8 cellular contexts compared by ENCODE assay signal in genomic region chr17:28871056-28871579, GRCh38. TPM values are rescaled to one million over a fixed set of nuclear protein-coding genes. Genes with fewer than 3 reads are reported as not detected.
DNase-seq lines count a peak whose midpoint lies in the region; ATAC-seq, FAIRE-seq and TF ChIP-seq lines count a peak whose summit lies in the region.

No MANE protein-coding gene starts in this region.

- no peaks in the 10 kb centered on the region for H3K9me3 Mint-ChIP-seq in CD8-positive, alpha-beta T cell

- no peaks in the 10 kb centered on the region for H4K20me1 ChIP-seq in GM12878 (ENCODE audit: control insufficient read depth, insufficient read depth)

- no peaks in the 10 kb centered on the region for H3K79me2 ChIP-seq in GM12878 (ENCODE audit: control insufficient read depth, insufficient read depth, low read length)

- SMC1A ChIA-PET in GM12878 (lab: Charles Lee; ENCODE audit: uncharacterized antibody, unreplicated experiment): interaction anchor here (0.7 to 2.0 kb wide), 15 partner anchors 9 to 149 kb away, joined by 3 to 13 read pairs (median 3); partner anchors contain the start of gene FLOT2

- H3K9me3 ChIP-seq in CD8-positive, alpha-beta T cell (ENCODE audit: low read length): no peaks in the 10 kb centered on the region
- H3K9me3 ChIP-seq in GM12878 (replicated peaks; ENCODE audit: control insufficient read depth, insufficient read depth, low read length): no peaks in the 10 kb centered on the region

- peak; percentile 97 for ATAC-seq in CD8-positive, alpha-beta T cell
- ATAC-seq in HG03571 (IDR thresholded peaks at IDR 0.05; ENCODE audit: unreplicated experiment) (peak; percentile 87), GM12878 (peak; percentile 99)

- intact Hi-C loops in CD8-positive, alpha-beta T cell (cut with DNase I, micrococcal nuclease): loop anchor here in 1 of 2 experiments (1.0 kb wide), 1 partner anchor 16 kb away; the partner anchor contains the start of gene ERAL1
- intact Hi-C loops in GM12878 (cut with micrococcal nuclease; ENCODE audit: unreplicated experiment): no loop called here

- H3K9ac ChIP-seq in GM12878 (ENCODE audit: control insufficient read depth, insufficient read depth, low read length): peak overlapping the region; percentile 55

- no TSS peak for BruUV-seq in GM12878 (replicated peaks; lab: Mats Ljungman, UMichigan)

- peak; percentile 61 for TF ChIP-seq POLR2A in GM12878 (IDR thresholded peaks at IDR 0.05; ENCODE audit: low read depth, low read length)

- in situ Hi-C loops in GM12878 (cut with MboI): no loop called here

- H3K4me1 ChIP-seq in CD8-positive, alpha-beta T cell (ENCODE audit: insufficient read depth, low read length): peaks cover 14% of the 10 kb centered on the region
- H3K4me1 ChIP-seq in GM12878 (ENCODE audit: control insufficient read depth, insufficient read depth, low read length): peaks cover 15% of the 10 kb centered on the region

- no peaks in the 10 kb centered on the region for H3K27me3 Mint-ChIP-seq in CD8-positive, alpha-beta T cell (ENCODE audit: low read depth)

- no peaks in the 10 kb centered on the region for H3K27me3 ChIP-seq in CD8-positive, alpha-beta T cell (ENCODE audit: insufficient read depth, low read length)
- no peaks in the 10 kb centered on the region for H3K27me3 ChIP-seq in GM12878 (replicated peaks in 1 of 2; ENCODE audit: control insufficient read depth in 2 of 2, insufficient read depth in 2 of 2, low read length in 1 of 2)

- no peak for TF ChIP-seq EP300 in GM12878 (IDR thresholded peaks at IDR 0.05; ENCODE audit: borderline replicate concordance in 1 of 2, control insufficient read depth in 1 of 2, low read depth in 2 of 2, low read length in 2 of 2)

- WGBS in GM12878 (ENCODE audit: insufficient coverage, insufficient replicate concordance, low lambda C conversion rate, missing lambda C conversion rate): under 1% methylated on average over 6 of the region's 6 CpGs

- no peaks in the 10 kb centered on the region for H3K36me3 Mint-ChIP-seq in CD8-positive, alpha-beta T cell

- H3K4me1 Mint-ChIP-seq in CD8-positive, alpha-beta T cell (ENCODE audit: low read depth): peaks cover 14% of the 10 kb centered on the region

- POLR2A ChIA-PET in CD8-positive, alpha-beta T cell (lab: Charles Lee): interaction anchor here (0.6 to 1.0 kb wide), 9 partner anchors 9 to 664 kb away, joined by 3 to 6 read pairs (median 3); partner anchors contain the start of gene FLOT2
- POLR2A ChIA-PET in GM12878 (lab: Charles Lee): interaction anchor here (0.5 to 2.1 kb wide), 11 partner anchors 13 to 152 kb away, joined by 3 to 9 read pairs (median 5); partner anchors contain the start of genes FAM222B, FLOT2 and RPL23A

- H3K36me3 ChIP-seq in CD8-positive, alpha-beta T cell (ENCODE audit: insufficient read depth, low read length): no peaks in the 10 kb centered on the region
- H3K36me3 ChIP-seq in GM12878 (ENCODE audit: control insufficient read depth in 2 of 2, insufficient read depth in 2 of 2, low read length in 1 of 2): no peaks in the 10 kb centered on the region

- H3K4me3 Mint-ChIP-seq in CD8-positive, alpha-beta T cell: peak overlapping the region; percentile 42

- peak overlapping the region; percentile 36 for H3K4me2 ChIP-seq in GM12878 (ENCODE audit: control insufficient read depth, insufficient read depth)

- peak; percentile 25; the same call in 1 of the 2 replicates for TF ChIP-seq RAD21 in GM12878 (IDR thresholded peaks at IDR 0.05; ENCODE audit: insufficient read depth, low read depth, low read length)

- peak overlapping the region; percentile 42 for H3K27ac ChIP-seq in CD8-positive, alpha-beta T cell (ENCODE audit: low read depth, low read length)
- H3K27ac ChIP-seq in GM12878 (ENCODE audit: control insufficient read depth, insufficient read depth): peak overlapping the region; percentile 61

- RAD21 ChIA-PET in GM12878 (lab: Charles Lee; ENCODE audit: unreplicated experiment): interaction anchor here (0.6 to 2.6 kb wide), 14 partner anchors 15 to 575 kb away, joined by 3 to 14 read pairs (median 5); partner anchors contain the start of genes DHRS13, FAM222B, FLOT2 and TLCD1

- FAIRE-seq in GM12878 (lab: Jason Lieb, UNC): peak; percentile 99

- CTCF ChIA-PET in CD8-positive, alpha-beta T cell (lab: Charles Lee): interaction anchor here (1.2 to 2.3 kb wide), 6 partner anchors 9 to 109 kb away, joined by 3 to 12 read pairs (median 6); partner anchors contain the start of gene FLOT2
- CTCF ChIA-PET in GM12878 (lab: Yijun Ruan, JAX): interaction anchor here (0.5 to 2.6 kb wide), 15 partner anchors 11 to 645 kb away, joined by 3 to 21 read pairs (median 5); partner anchors contain the start of genes DHRS13 and FLOT2

- H3K27ac Mint-ChIP-seq in CD8-positive, alpha-beta T cell: peak overlapping the region; percentile 96

- no peak overlapping the region for H3K4me3 ChIP-seq in CD8-positive, alpha-beta T cell (ENCODE audit: low read depth, low read length)
- no peak overlapping the region for H3K4me3 ChIP-seq in GM12878

- H2AFZ ChIP-seq in GM12878 (ENCODE audit: control insufficient read depth, low read depth, low read length): peak overlapping the region; percentile 93

- no peak for TF ChIP-seq CTCF in CD8-positive, alpha-beta T cell (IDR thresholded peaks at IDR 0.05)
- TF ChIP-seq CTCF in GM20000 (IDR thresholded peaks at IDR 0.05; ENCODE audit: extremely low read depth, missing control alignments): no peak
- TF ChIP-seq CTCF in GM12878 (IDR thresholded peaks at IDR 0.05 in 2 of 3, conservative IDR thresholded peaks at IDR 0.05 in 1 of 3; ENCODE audit: control insufficient read depth in 2 of 3, extremely low read depth in 1 of 3, insufficient read depth in 1 of 3, low read depth in 3 of 3, low read length in 3 of 3): no peak

- peak in 6 of 7 experiments; percentile 21 to 71 (median 38) for DNase-seq in CD8-positive, alpha-beta T cell
- DNase-seq in GM20000 (ENCODE audit: low spot score): peak; percentile 84
- DNase-seq in GM12878 (ENCODE audit: low read depth, low spot score): peak; percentile 79
- DNase-seq in NCI-H2029 (lab: John Stamatoyannopoulos, UW): no peak
- no peak for DNase-seq in DMS79 treated with DMSO at 0.1 percent for 48 hours (lab: John Stamatoyannopoulos, UW)
- no peak for DNase-seq in NCI-H1930 (lab: John Stamatoyannopoulos, UW)
- DNase-seq in NCI-H187 (lab: John Stamatoyannopoulos, UW): no peak

RNA-seq across cellular contexts. Expression of gene ERAL1, which starts 16.3 kb away (rescaled TPM):
- 10 to 100 TPM; 20.0 to 21.2 TPM for total RNA-seq in CD8-positive, alpha-beta T cell
- 24.0 and 26.2 TPM in 2 replicates for total RNA-seq in GM12878 (2013; cell fraction: nucleolus; rRNA removed)
- total RNA-seq in GM12878 (2014; rRNA removed) (57.1 and 61.2 TPM in 2 replicates), GM12878 (2014; rRNA removed; fragmentation: Illumina TruSeq; extraction: Trizol) (24.6 and 27.7 TPM in 2 replicates), GM12878 (2021) (66.7 and 67.8 TPM in 2 replicates)
- polyA plus RNA-seq in GM12878 (2011; ENCODE audit: low read depth): 45.6 TPM
- polyA plus RNA-seq in GM12878 (2011; rRNA removed) (60.2 and 104 TPM in 2 replicates), GM12878 (2014; fragmentation: Illumina TruSeq; extraction: Trizol) (96.5 and 101 TPM in 2 replicates), GM12878 (2014; fragmentation: Nextera tagmentation; extraction: Ambion mirVana) (100 to 1,000 TPM; 165 to 175 TPM), GM12878 (2014; rRNA removed) (99.5 and 103 TPM in 2 replicates), GM12878 (2016; fragmentation: Nextera tagmentation; extraction: Ambion mirVana) (100 to 1,000 TPM; 114 to 132 TPM)
- polyA plus RNA-seq in GM12878 (2011; cell fraction: cytosol; rRNA removed): 159 TPM in 2 replicates
- polyA plus RNA-seq in GM12878 (2011; cell fraction: nucleus; rRNA removed): 102 and 131 TPM in 2 replicates
- 40.8 and 41.4 TPM in 2 replicates for polyA plus RNA-seq in GM12878 (2012)
- 89.3 and 130 TPM in 2 replicates for polyA minus RNA-seq in GM12878 (2011; rRNA and poly(A)+ RNA removed)
- 30.7 and 43.2 TPM in 2 replicates for polyA minus RNA-seq in GM12878 (2011; cell fraction: cytosol; rRNA and poly(A)+ RNA removed)
- 39.7 and 43.2 TPM in 2 replicates for polyA minus RNA-seq in GM12878 (2011; cell fraction: nucleus; rRNA and poly(A)+ RNA removed)

RNA-seq across cellular contexts. Expression of gene FLOT2, which starts 26.4 kb away (rescaled TPM):
- total RNA-seq in CD8-positive, alpha-beta T cell: 10 to 100 TPM; 69.7 to 71.6 TPM
- 29.2 and 39.1 TPM in 2 replicates for total RNA-seq in GM12878 (2013; cell fraction: nucleolus; rRNA removed)
- total RNA-seq in GM12878 (2014; rRNA removed): 79.0 and 79.6 TPM in 2 replicates
- 72.0 and 72.5 TPM in 2 replicates for total RNA-seq in GM12878 (2014; rRNA removed; fragmentation: Illumina TruSeq; extraction: Trizol)
- 291 and 302 TPM in 2 replicates for total RNA-seq in GM12878 (2021)
- 30.4 TPM for polyA plus RNA-seq in GM12878 (2011; ENCODE audit: low read depth)
- 90.1 and 150 TPM in 2 replicates for polyA plus RNA-seq in GM12878 (2011; rRNA removed)
- 162 and 176 TPM in 2 replicates for polyA plus RNA-seq in GM12878 (2011; cell fraction: cytosol; rRNA removed)
- 153 and 169 TPM in 2 replicates for polyA plus RNA-seq in GM12878 (2011; cell fraction: nucleus; rRNA removed)
- 59.9 and 65.4 TPM in 2 replicates for polyA plus RNA-seq in GM12878 (2012)
- polyA plus RNA-seq in GM12878 (2014; fragmentation: Illumina TruSeq; extraction: Trizol): 75.3 and 147 TPM in 2 replicates
- polyA plus RNA-seq in GM12878 (2014; fragmentation: Nextera tagmentation; extraction: Ambion mirVana): 100 to 1,000 TPM in 1 of 2 experiments, 10 to 100 TPM in 1; 56.8 to 121 TPM
- 150 and 154 TPM in 2 replicates for polyA plus RNA-seq in GM12878 (2014; rRNA removed)
- 100 to 1,000 TPM; 237 to 251 TPM for polyA plus RNA-seq in GM12878 (2016; fragmentation: Nextera tagmentation; extraction: Ambion mirVana)
- polyA minus RNA-seq in GM12878 (2011; rRNA and poly(A)+ RNA removed): 172 and 176 TPM in 2 replicates
- 71.6 and 96.9 TPM in 2 replicates for polyA minus RNA-seq in GM12878 (2011; cell fraction: cytosol; rRNA and poly(A)+ RNA removed)
- 19.0 and 28.4 TPM in 2 replicates for polyA minus RNA-seq in GM12878 (2011; cell fraction: nucleus; rRNA and poly(A)+ RNA removed)

RNA-seq across cellular contexts. Expression of gene FAM222B, which starts 28.5 kb away (rescaled TPM):
- total RNA-seq in CD8-positive, alpha-beta T cell: 10 to 100 TPM; 20.2 to 20.6 TPM
- total RNA-seq in GM12878 (2013; cell fraction: nucleolus; rRNA removed): 35.8 and 38.5 TPM in 2 replicates
- 5.7 and 6.4 TPM in 2 replicates for total RNA-seq in GM12878 (2014; rRNA removed)
- total RNA-seq in GM12878 (2014; rRNA removed; fragmentation: Illumina TruSeq; extraction: Trizol): 3.3 and 3.6 TPM in 2 replicates
- 18.3 and 18.5 TPM in 2 replicates for total RNA-seq in GM12878 (2021)
- 5.8 TPM for polyA plus RNA-seq in GM12878 (2011; ENCODE audit: low read depth)
- 2.9 and 4.1 TPM in 2 replicates for polyA plus RNA-seq in GM12878 (2011; rRNA removed)
- 7.3 and 11.1 TPM in 2 replicates for polyA plus RNA-seq in GM12878 (2011; cell fraction: cytosol; rRNA removed)
- 9.1 and 11.8 TPM in 2 replicates for polyA plus RNA-seq in GM12878 (2011; cell fraction: nucleus; rRNA removed)
- 6.6 and 7.9 TPM in 2 replicates for polyA plus RNA-seq in GM12878 (2012)
- polyA plus RNA-seq in GM12878 (2014; fragmentation: Illumina TruSeq; extraction: Trizol): 12.4 and 14.2 TPM in 2 replicates
- 1 to 10 TPM; 2.8 to 2.9 TPM for polyA plus RNA-seq in GM12878 (2014; fragmentation: Nextera tagmentation; extraction: Ambion mirVana)
- 6.4 and 9.7 TPM in 2 replicates for polyA plus RNA-seq in GM12878 (2014; rRNA removed)
- 10 to 100 TPM; 14.0 to 14.7 TPM for polyA plus RNA-seq in GM12878 (2016; fragmentation: Nextera tagmentation; extraction: Ambion mirVana)
- polyA minus RNA-seq in GM12878 (2011; rRNA and poly(A)+ RNA removed): 15.1 and 16.6 TPM in 2 replicates
- 8.9 and 10.6 TPM in 2 replicates for polyA minus RNA-seq in GM12878 (2011; cell fraction: cytosol; rRNA and poly(A)+ RNA removed)
- 6.8 and 12.4 TPM in 2 replicates for polyA minus RNA-seq in GM12878 (2011; cell fraction: nucleus; rRNA and poly(A)+ RNA removed)

RNA-seq across cellular contexts. Expression of gene DHRS13, which starts 31.8 kb away (rescaled TPM):
- 10 to 100 TPM; 27.3 to 30.9 TPM for total RNA-seq in CD8-positive, alpha-beta T cell
- total RNA-seq in GM12878 (2013; cell fraction: nucleolus; rRNA removed): 66.0 and 68.2 TPM in 2 replicates
- total RNA-seq in GM12878 (2014; rRNA removed) (35.3 and 37.1 TPM in 2 replicates), GM12878 (2014; rRNA removed; fragmentation: Illumina TruSeq; extraction: Trizol) (23.7 and 24.2 TPM in 2 replicates), GM12878 (2021) (27.6 and 31.3 TPM in 2 replicates)
- polyA plus RNA-seq in GM12878 (2011; ENCODE audit: low read depth): 3.0 TPM
- polyA plus RNA-seq in GM12878 (2011; rRNA removed) (50.6 and 55.2 TPM in 2 replicates), GM12878 (2014; fragmentation: Illumina TruSeq; extraction: Trizol) (17.7 and 19.6 TPM in 2 replicates), GM12878 (2014; fragmentation: Nextera tagmentation; extraction: Ambion mirVana) (under 1 TPM in 1 of 2 experiments, not detected in 1; 0.18 TPM), GM12878 (2014; rRNA removed) (37.7 and 38.8 TPM in 2 replicates), GM12878 (2016; fragmentation: Nextera tagmentation; extraction: Ambion mirVana) (10 to 100 TPM; 28.7 to 35.5 TPM)
- 70.4 and 81.7 TPM in 2 replicates for polyA plus RNA-seq in GM12878 (2011; cell fraction: cytosol; rRNA removed)
- polyA plus RNA-seq in GM12878 (2011; cell fraction: nucleus; rRNA removed): 47.5 and 49.0 TPM in 2 replicates
- 7.6 and 12.3 TPM in 2 replicates for polyA plus RNA-seq in GM12878 (2012)
- 39.0 and 44.2 TPM in 2 replicates for polyA minus RNA-seq in GM12878 (2011; rRNA and poly(A)+ RNA removed)
- 14.3 and 16.6 TPM in 2 replicates for polyA minus RNA-seq in GM12878 (2011; cell fraction: cytosol; rRNA and poly(A)+ RNA removed)
- 16.2 and 21.1 TPM in 2 replicates for polyA minus RNA-seq in GM12878 (2011; cell fraction: nucleus; rRNA and poly(A)+ RNA removed)

Comparison
In these comparisons a context has a peak if more than half of its experiments do, and no peak if none do; other contexts are left out.
1. DNase-seq: peak in CD8-positive, alpha-beta T cell (6 of 7), GM20000 (single experiment) and GM12878 (single experiment); none in NCI-H2029 (single experiment), DMS79 treated with DMSO at 0.1 percent for 48 hours (single experiment), NCI-H1930 (0 of 2) and NCI-H187 (0 of 2).
2. Peak in every context shown above with its lines, with median percentiles within 50 percentile points of each other: ATAC-seq.